Comparison of ENCODE assay signal across 1 cellular context in genomic region chr1:16776835-16777234, GRCh38. TPM values are rescaled to one million over a fixed set of nuclear protein-coding genes. Genes with fewer than 3 reads are reported as not detected.
"Had no signal": no experiment of that assay in that cellular context is flagged by ENCODE, and none has a peak within 500 bp of the region (broad histone marks: within the 10 kb centered on the region; RNA-seq: fewer than 3 reads in every experiment).

No MANE protein-coding gene starts in this region.

RNA-seq across cellular contexts. Expression of gene RNU1-4, which starts 36.5 kb away (rescaled TPM):
- polyA plus RNA-seq: adipose tissue had no signal
